Comparison of ENCODE assay signal across 7 cellular contexts in genomic region chr6:158283304-158284005, GRCh38. TPM values are rescaled to one million over a fixed set of nuclear protein-coding genes. Genes with fewer than 3 reads are reported as not detected.
DNase-seq lines count a peak whose midpoint lies in the region; ATAC-seq and TF ChIP-seq lines count a peak whose summit lies in the region.

No MANE protein-coding gene starts in this region.

- peak; percentile 81 for DNase-seq in RPMI8226
- DNase-seq in esophagus squamous epithelium (lab: John Stamatoyannopoulos, UW) = no peak
- peak; percentile 33 for DNase-seq in skeletal muscle cell (ENCODE audit: low read depth)
- DNase-seq in LoVo (ENCODE audit: low spot score) = no peak

- no peaks in the 10 kb centered on the region for H3K36me3 ChIP-seq in esophagus squamous epithelium

- intact Hi-C loops in esophagus squamous epithelium (cut with DNase I) = no loop called here

- no peaks in the 10 kb centered on the region for H3K9me3 ChIP-seq in esophagus squamous epithelium

- H3K4me3 ChIP-seq in esophagus squamous epithelium (no peak overlapping the region), skeletal muscle cell (ENCODE audit: low read depth, low read length) (no peak overlapping the region)

- 49 to 53% methylated on average over 4 of the region's 4 CpGs for WGBS in esophagus squamous epithelium, 2 donors

- TF ChIP-seq CTCF in esophagus squamous epithelium (IDR thresholded peaks at IDR 0.05) = no peak

- ATAC-seq in GM19463 (IDR thresholded peaks at IDR 0.05; ENCODE audit: unreplicated experiment) (peak; percentile 86), GM18858 (IDR thresholded peaks at IDR 0.05; ENCODE audit: unreplicated experiment) (no peak), HG02981 (IDR thresholded peaks at IDR 0.05; ENCODE audit: unreplicated experiment) (no peak)

- peaks cover 0 to 34% (median 10%) of the 10 kb centered on the region in 3 donors for H3K4me1 ChIP-seq in esophagus squamous epithelium

- TF ChIP-seq POLR2A in esophagus squamous epithelium (IDR thresholded peaks at IDR 0.05) = no peak

- H3K27ac ChIP-seq in esophagus squamous epithelium = peak overlapping the region in 3 of 4 donors; percentile 61 to 68 (median 63)

- no peaks in the 10 kb centered on the region for H3K27me3 ChIP-seq in esophagus squamous epithelium

RNA-seq across cellular contexts. Expression of gene TULP4, which starts 28.8 kb away (rescaled TPM):
- total RNA-seq in esophagus squamous epithelium = 100 to 1,000 TPM in 1 of 4 donors, 10 to 100 TPM in 3; 50.9 to 104 (median 59.2) TPM

Comparison
In these comparisons a context has a peak if more than half of its experiments do, and no peak if none do; other contexts are left out.
1. DNase-seq: peak in RPMI8226 (single experiment) and skeletal muscle cell (single experiment); none in esophagus squamous epithelium (single experiment) and LoVo (single experiment).